ENCODE assay signal across 1 cellular context in the genomic region with DNA sequence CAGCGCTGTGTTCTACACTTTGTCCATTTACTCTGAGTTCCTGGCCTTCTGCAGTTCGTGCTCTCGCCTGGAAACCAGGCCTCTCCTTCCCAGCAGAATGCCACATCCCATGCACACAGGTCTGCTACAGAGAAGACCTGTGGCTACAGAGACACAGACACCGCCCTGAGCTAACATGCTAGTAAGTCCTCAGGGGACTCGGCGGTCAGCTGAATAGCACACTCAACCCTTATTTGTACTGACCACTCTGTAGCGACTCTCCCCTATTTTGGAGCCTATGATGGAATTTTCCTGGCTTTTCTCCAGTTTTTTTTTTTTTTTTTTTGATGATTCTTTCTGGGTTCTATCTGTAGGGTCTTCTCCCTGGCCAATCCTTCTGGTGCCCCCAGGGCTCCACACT.
TF ChIP-seq lines count a peak whose summit lies in the region.

No MANE protein-coding gene starts in this region.

TF ChIP-seq in HepG2, 621 proteins besides CTCF, POLR2A, EP300 and RAD21 (continued from another document):
- TF ChIP-seq, protein P1, sequence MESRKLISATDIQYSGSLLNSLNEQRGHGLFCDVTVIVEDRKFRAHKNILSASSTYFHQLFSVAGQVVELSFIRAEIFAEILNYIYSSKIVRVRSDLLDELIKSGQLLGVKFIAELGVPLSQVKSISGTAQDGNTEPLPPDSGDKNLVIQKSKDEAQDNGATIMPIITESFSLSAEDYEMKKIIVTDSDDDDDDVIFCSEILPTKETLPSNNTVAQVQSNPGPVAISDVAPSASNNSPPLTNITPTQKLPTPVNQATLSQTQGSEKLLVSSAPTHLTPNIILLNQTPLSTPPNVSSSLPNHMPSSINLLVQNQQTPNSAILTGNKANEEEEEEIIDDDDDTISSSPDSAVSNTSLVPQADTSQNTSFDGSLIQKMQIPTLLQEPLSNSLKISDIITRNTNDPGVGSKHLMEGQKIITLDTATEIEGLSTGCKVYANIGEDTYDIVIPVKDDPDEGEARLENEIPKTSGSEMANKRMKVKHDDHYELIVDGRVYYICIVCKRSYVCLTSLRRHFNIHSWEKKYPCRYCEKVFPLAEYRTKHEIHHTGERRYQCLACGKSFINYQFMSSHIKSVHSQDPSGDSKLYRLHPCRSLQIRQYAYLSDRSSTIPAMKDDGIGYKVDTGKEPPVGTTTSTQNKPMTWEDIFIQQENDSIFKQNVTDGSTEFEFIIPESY (CRISPR knock-in tag; IDR thresholded peaks at IDR 0.05) = peak; percentile 87
- no peak for TF ChIP-seq ARNTL (CRISPR knock-in tag; IDR thresholded peaks at IDR 0.05)
- TF ChIP-seq RBM22 (optimal IDR thresholded peaks at IDR 0.05; ENCODE audit: low read length) = peak; percentile 65
- TF ChIP-seq TP53 (CRISPR knock-in tag; conservative IDR thresholded peaks at IDR 0.05) = no peak
- TF ChIP-seq, protein P2, sequence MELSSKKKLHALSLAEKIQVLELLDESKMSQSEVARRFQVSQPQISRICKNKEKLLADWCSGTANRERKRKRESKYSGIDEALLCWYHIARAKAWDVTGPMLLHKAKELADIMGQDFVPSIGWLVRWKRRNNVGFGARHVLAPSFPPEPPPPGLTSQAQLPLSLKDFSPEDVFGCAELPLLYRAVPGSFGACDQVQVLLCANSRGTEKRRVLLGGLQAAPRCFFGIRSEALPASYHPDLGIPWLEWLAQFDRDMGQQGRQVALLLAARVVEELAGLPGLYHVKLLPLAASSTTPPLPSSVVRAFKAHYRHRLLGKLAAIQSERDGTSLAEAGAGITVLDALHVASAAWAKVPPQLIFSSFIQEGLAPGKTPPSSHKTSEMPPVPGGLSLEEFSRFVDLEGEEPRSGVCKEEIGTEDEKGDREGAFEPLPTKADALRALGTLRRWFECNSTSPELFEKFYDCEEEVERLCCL (CRISPR knock-in tag; IDR thresholded peaks at IDR 0.05; ENCODE audit: borderline replicate concordance) = no peak
- TF ChIP-seq, protein P3, sequence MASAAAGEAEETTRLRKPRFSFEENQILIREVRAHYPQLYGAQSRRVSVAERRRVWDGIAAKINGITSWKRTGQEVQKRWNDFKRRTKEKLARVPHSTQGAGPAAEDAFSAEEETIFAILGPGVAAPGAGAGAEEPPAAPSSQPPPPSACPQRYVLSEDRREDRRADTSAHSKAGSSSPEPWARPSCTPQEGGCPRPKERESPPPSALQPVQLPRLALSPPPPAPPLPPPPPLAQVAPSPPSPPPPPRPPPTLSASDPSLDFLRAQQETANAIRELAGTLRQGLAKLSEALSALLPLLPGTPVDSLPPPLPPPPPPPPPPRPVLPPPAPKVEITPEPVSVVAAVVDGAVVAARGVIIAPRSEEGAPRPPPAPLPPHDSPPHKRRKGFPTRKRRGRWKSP (CRISPR knock-in tag; IDR thresholded peaks at IDR 0.05) = no peak
- TF ChIP-seq, protein P4, sequence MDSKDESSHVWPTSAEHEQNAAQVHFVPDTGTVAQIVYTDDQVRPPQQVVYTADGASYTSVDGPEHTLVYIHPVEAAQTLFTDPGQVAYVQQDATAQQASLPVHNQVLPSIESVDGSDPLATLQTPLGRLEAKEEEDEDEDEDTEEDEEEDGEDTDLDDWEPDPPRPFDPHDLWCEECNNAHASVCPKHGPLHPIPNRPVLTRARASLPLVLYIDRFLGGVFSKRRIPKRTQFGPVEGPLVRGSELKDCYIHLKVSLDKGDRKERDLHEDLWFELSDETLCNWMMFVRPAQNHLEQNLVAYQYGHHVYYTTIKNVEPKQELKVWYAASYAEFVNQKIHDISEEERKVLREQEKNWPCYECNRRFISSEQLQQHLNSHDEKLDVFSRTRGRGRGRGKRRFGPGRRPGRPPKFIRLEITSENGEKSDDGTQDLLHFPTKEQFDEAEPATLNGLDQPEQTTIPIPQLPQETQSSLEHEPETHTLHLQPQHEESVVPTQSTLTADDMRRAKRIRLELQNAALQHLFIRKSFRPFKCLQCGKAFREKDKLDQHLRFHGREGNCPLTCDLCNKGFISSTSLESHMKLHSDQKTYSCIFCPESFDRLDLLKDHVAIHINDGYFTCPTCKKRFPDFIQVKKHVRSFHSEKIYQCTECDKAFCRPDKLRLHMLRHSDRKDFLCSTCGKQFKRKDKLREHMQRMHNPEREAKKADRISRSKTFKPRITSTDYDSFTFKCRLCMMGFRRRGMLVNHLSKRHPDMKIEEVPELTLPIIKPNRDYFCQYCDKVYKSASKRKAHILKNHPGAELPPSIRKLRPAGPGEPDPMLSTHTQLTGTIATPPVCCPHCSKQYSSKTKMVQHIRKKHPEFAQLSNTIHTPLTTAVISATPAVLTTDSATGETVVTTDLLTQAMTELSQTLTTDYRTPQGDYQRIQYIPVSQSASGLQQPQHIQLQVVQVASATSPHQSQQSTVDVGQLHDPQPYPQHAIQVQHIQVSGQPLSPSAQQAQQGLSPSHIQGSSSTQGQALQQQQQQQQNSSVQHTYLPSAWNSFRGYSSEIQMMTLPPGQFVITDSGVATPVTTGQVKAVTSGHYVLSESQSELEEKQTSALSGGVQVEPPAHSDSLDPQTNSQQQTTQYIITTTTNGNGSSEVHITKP (CRISPR knock-in tag; IDR thresholded peaks at IDR 0.05; ENCODE audit: low read depth) = peak; percentile 91
- TF ChIP-seq, protein P5, sequence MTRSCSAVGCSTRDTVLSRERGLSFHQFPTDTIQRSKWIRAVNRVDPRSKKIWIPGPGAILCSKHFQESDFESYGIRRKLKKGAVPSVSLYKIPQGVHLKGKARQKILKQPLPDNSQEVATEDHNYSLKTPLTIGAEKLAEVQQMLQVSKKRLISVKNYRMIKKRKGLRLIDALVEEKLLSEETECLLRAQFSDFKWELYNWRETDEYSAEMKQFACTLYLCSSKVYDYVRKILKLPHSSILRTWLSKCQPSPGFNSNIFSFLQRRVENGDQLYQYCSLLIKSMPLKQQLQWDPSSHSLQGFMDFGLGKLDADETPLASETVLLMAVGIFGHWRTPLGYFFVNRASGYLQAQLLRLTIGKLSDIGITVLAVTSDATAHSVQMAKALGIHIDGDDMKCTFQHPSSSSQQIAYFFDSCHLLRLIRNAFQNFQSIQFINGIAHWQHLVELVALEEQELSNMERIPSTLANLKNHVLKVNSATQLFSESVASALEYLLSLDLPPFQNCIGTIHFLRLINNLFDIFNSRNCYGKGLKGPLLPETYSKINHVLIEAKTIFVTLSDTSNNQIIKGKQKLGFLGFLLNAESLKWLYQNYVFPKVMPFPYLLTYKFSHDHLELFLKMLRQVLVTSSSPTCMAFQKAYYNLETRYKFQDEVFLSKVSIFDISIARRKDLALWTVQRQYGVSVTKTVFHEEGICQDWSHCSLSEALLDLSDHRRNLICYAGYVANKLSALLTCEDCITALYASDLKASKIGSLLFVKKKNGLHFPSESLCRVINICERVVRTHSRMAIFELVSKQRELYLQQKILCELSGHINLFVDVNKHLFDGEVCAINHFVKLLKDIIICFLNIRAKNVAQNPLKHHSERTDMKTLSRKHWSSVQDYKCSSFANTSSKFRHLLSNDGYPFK (CRISPR knock-in tag; IDR thresholded peaks at IDR 0.05; ENCODE audit: borderline replicate concordance) = no peak
